Comparison of ENCODE assay signal across 29 cellular contexts in genomic region chr2:110134025-110134424, GRCh38. TPM values are rescaled to one million over a fixed set of nuclear protein-coding genes. Genes with fewer than 3 reads are reported as not detected.
"Had no signal": no experiment of that assay in that cellular context is flagged by ENCODE, and none has a peak within 500 bp of the region (broad histone marks: within the 10 kb centered on the region; RNA-seq: fewer than 3 reads in every experiment).

No MANE protein-coding gene starts in this region.

- H3K27ac Mint-ChIP-seq: activated B cell treated with CpG ODN at 0.5 μM for 24 hours; activated CD4-positive, alpha-beta memory T cell treated with anti-CD3 and anti-CD28 coated beads, Interleukin-2, amount 10 ng/mL, durations not matched to agents 7 days and 5 days; activated CD4-positive, alpha-beta T cell treated with anti-CD3 and anti-CD28 coated beads, Interleukin-2, amount 10 ng/mL, durations not matched to agents 24 days and 14 days; activated naive CD4-positive, alpha-beta T cell treated with anti-CD3 and anti-CD28 coated beads, Interleukin-2, amount 10 ng/mL, durations not matched to agents 7 days and 5 days; activated naive CD8-positive, alpha-beta T cell treated with anti-CD3 and anti-CD28 coated beads for 36 hours; activated naive CD8-positive, alpha-beta T cell treated with anti-CD3 and anti-CD28 coated beads, Interleukin-2, amount 50 U/mL, for 24 hours; effector memory CD8-positive, alpha-beta T cell; T-helper 17 cell; T-helper 2 cell treated with Interferon-gamma antibody and Interleukin-4, amounts not matched to agents 5 μg/mL and 100 μg/mL, for 36 hours had no signal

- DNase-seq: activated B cell treated with CpG ODN at 0.5 μM for 24 hours; activated CD4-positive, alpha-beta memory T cell treated with anti-CD3 and anti-CD28 coated beads, Interleukin-2, amount 10 ng/mL, durations not matched to agents 7 days and 5 days; activated CD4-positive, alpha-beta T cell treated with anti-CD3 and anti-CD28 coated beads, Interleukin-2, amount 10 ng/mL, durations not matched to agents 24 days and 14 days; activated CD8-positive, alpha-beta memory T cell treated with anti-CD3 and anti-CD28 coated beads, Interleukin-2, amount 50 U/mL, for 48 hours; activated effector memory CD4-positive, alpha-beta T cell treated with Interleukin-2 at 50 U/mL for 16 hours; activated gamma-delta T cell treated with Interleukin-2 at 50 U/mL for 16 hours; activated naive CD4-positive, alpha-beta T cell treated with anti-CD3 and anti-CD28 coated beads, Interleukin-2, amount 10 ng/mL, durations not matched to agents 7 days and 5 days; activated naive CD8-positive, alpha-beta T cell treated with anti-CD3 and anti-CD28 coated beads for 36 hours; activated naive CD8-positive, alpha-beta T cell treated with anti-CD3 and anti-CD28 coated beads, Interleukin-2, amount 50 U/mL, for 24 hours; adrenal gland; amygdala; aorta; body of pancreas; caudate nucleus; cortex of kidney; dermis blood vessel endothelial cell; effector CD4-positive, alpha-beta T cell; effector memory CD8-positive, alpha-beta T cell; erythroblast; foreskin keratinocyte; gastrocnemius medialis; glutamatergic neuron; heart left ventricle; T-helper 1 cell; T-helper 17 cell; T1000; WERI-Rb-1 had no signal

- H3K4me3 Mint-ChIP-seq: activated B cell treated with CpG ODN at 0.5 μM for 24 hours; activated CD4-positive, alpha-beta memory T cell treated with anti-CD3 and anti-CD28 coated beads, Interleukin-2, amount 10 ng/mL, durations not matched to agents 7 days and 5 days; activated CD4-positive, alpha-beta T cell treated with anti-CD3 and anti-CD28 coated beads, Interleukin-2, amount 10 ng/mL, durations not matched to agents 24 days and 14 days; activated naive CD4-positive, alpha-beta T cell treated with anti-CD3 and anti-CD28 coated beads, Interleukin-2, amount 10 ng/mL, durations not matched to agents 7 days and 5 days; activated naive CD8-positive, alpha-beta T cell treated with anti-CD3 and anti-CD28 coated beads for 36 hours; activated naive CD8-positive, alpha-beta T cell treated with anti-CD3 and anti-CD28 coated beads, Interleukin-2, amount 50 U/mL, for 24 hours; effector memory CD8-positive, alpha-beta T cell; T-helper 17 cell; T-helper 2 cell treated with Interferon-gamma antibody and Interleukin-4, amounts not matched to agents 5 μg/mL and 100 μg/mL, for 36 hours had no signal

- H3K36me3 Mint-ChIP-seq: activated naive CD4-positive, alpha-beta T cell treated with anti-CD3 and anti-CD28 coated beads, Interleukin-2, amount 10 ng/mL, durations not matched to agents 7 days and 5 days had no signal

- H3K27me3 Mint-ChIP-seq: activated CD4-positive, alpha-beta T cell treated with anti-CD3 and anti-CD28 coated beads, Interleukin-2, amount 10 ng/mL, durations not matched to agents 24 days and 14 days; activated naive CD8-positive, alpha-beta T cell treated with anti-CD3 and anti-CD28 coated beads for 36 hours; activated naive CD8-positive, alpha-beta T cell treated with anti-CD3 and anti-CD28 coated beads, Interleukin-2, amount 50 U/mL, for 24 hours had no signal

- H3K4me1 Mint-ChIP-seq: activated B cell treated with CpG ODN at 0.5 μM for 24 hours; activated CD4-positive, alpha-beta memory T cell treated with anti-CD3 and anti-CD28 coated beads, Interleukin-2, amount 10 ng/mL, durations not matched to agents 7 days and 5 days; activated CD4-positive, alpha-beta T cell treated with anti-CD3 and anti-CD28 coated beads, Interleukin-2, amount 10 ng/mL, durations not matched to agents 24 days and 14 days; activated naive CD4-positive, alpha-beta T cell treated with anti-CD3 and anti-CD28 coated beads, Interleukin-2, amount 10 ng/mL, durations not matched to agents 7 days and 5 days; T-helper 17 cell had no signal

- H3K9me3 Mint-ChIP-seq: effector memory CD8-positive, alpha-beta T cell had no signal

- ATAC-seq: activated naive CD8-positive, alpha-beta T cell treated with anti-CD3 and anti-CD28 coated beads, Interleukin-2, amount 50 U/mL, for 24 hours; body of pancreas; effector memory CD8-positive, alpha-beta T cell; foreskin keratinocyte; gastrocnemius medialis; heart left ventricle; SK-N-SH treated with all-trans-retinoic acid at 6 μM for 48 hours; T-helper 17 cell had no signal

RNA-seq across cellular contexts. Expression of gene MALL, which starts 18.4 kb away (rescaled TPM):
- total RNA-seq: activated B cell treated with CpG ODN at 0.5 μM for 24 hours; activated CD4-positive, alpha-beta memory T cell treated with anti-CD3 and anti-CD28 coated beads, Interleukin-2, amount 10 ng/mL, durations not matched to agents 7 days and 5 days had no signal
